Comparison of ENCODE assay signal across 1 cellular context in genomic region chr10:100872034-100872791, GRCh38.
TF ChIP-seq lines count a peak whose summit lies in the region.

No MANE protein-coding gene starts in this region.

TF ChIP-seq in K562, 482 proteins besides CTCF, POLR2A, EP300 and RAD21 (continued from another document):
- TF ChIP-seq, protein P1, sequence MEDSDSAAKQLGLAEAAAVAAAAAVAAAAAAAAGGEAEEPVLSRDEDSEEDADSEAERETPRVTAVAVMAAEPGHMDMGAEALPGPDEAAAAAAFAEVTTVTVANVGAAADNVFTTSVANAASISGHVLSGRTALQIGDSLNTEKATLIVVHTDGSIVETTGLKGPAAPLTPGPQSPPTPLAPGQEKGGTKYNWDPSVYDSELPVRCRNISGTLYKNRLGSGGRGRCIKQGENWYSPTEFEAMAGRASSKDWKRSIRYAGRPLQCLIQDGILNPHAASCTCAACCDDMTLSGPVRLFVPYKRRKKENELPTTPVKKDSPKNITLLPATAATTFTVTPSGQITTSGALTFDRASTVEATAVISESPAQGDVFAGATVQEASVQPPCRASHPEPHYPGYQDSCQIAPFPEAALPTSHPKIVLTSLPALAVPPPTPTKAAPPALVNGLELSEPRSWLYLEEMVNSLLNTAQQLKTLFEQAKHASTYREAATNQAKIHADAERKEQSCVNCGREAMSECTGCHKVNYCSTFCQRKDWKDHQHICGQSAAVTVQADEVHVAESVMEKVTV (CRISPR knock-in tag; IDR thresholded peaks at IDR 0.05): 0 out of 2 replicates have a peak, but pooled peaks have one; percentile 23
- TF ChIP-seq EHMT2 (IDR thresholded peaks at IDR 0.05): peak; percentile 40; the same call in 1 of the 2 replicates
- no peak for TF ChIP-seq DNMT1 (IDR thresholded peaks at IDR 0.05)
- 0 out of 2 replicates have a peak, but pooled peaks have one; percentile 18 for TF ChIP-seq MAFG (tag; conservative IDR thresholded peaks at IDR 0.05)
- no peak for TF ChIP-seq NR0B1 (IDR thresholded peaks at IDR 0.05; ENCODE audit: partially characterized antibody)
- no peak for TF ChIP-seq EGR1 (conservative IDR thresholded peaks at IDR 0.05)
- TF ChIP-seq SPI1 (IDR thresholded peaks at IDR 0.05; ENCODE audit: borderline replicate concordance, low read depth, low read length): peak; percentile 85
- TF ChIP-seq, protein P2, sequence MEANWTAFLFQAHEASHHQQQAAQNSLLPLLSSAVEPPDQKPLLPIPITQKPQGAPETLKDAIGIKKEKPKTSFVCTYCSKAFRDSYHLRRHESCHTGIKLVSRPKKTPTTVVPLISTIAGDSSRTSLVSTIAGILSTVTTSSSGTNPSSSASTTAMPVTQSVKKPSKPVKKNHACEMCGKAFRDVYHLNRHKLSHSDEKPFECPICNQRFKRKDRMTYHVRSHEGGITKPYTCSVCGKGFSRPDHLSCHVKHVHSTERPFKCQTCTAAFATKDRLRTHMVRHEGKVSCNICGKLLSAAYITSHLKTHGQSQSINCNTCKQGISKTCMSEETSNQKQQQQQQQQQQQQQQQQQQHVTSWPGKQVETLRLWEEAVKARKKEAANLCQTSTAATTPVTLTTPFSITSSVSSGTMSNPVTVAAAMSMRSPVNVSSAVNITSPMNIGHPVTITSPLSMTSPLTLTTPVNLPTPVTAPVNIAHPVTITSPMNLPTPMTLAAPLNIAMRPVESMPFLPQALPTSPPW (CRISPR knock-in tag; IDR thresholded peaks at IDR 0.05): 0 out of 2 replicates have a peak, but pooled peaks have one; percentile 20
